1 cellular context compared by ENCODE assay signal in genomic region chr5:96703985-96704384, GRCh38.
TF ChIP-seq lines count a peak whose summit lies in the region.

No MANE protein-coding gene starts in this region.

TF ChIP-seq in A549, 52 proteins besides CTCF, POLR2A, EP300 and RAD21 (continued from another document):
- TF ChIP-seq, protein P1, sequence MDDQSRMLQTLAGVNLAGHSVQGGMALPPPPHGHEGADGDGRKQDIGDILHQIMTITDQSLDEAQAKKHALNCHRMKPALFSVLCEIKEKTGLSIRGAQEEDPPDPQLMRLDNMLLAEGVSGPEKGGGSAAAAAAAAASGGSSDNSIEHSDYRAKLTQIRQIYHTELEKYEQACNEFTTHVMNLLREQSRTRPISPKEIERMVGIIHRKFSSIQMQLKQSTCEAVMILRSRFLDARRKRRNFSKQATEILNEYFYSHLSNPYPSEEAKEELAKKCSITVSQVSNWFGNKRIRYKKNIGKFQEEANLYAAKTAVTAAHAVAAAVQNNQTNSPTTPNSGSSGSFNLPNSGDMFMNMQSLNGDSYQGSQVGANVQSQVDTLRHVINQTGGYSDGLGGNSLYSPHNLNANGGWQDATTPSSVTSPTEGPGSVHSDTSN (IDR thresholded peaks at IDR 0.05): no peak
- TF ChIP-seq FOSB (CRISPR knock-in tag; IDR thresholded peaks at IDR 0.05) (no peak), POLR2AphosphoS2 (conservative IDR thresholded peaks at IDR 0.05; ENCODE audit: low read length) (no peak), CHD4 (IDR thresholded peaks at IDR 0.05; ENCODE audit: borderline replicate concordance) (no peak), CBX8 (IDR thresholded peaks at IDR 0.05) (no peak), REST (IDR thresholded peaks at IDR 0.05) (no peak), ZSCAN20 (CRISPR knock-in tag; IDR thresholded peaks at IDR 0.05) (no peak), HDAC2 (IDR thresholded peaks at IDR 0.05) (no peak)
